In the genomic region with DNA sequence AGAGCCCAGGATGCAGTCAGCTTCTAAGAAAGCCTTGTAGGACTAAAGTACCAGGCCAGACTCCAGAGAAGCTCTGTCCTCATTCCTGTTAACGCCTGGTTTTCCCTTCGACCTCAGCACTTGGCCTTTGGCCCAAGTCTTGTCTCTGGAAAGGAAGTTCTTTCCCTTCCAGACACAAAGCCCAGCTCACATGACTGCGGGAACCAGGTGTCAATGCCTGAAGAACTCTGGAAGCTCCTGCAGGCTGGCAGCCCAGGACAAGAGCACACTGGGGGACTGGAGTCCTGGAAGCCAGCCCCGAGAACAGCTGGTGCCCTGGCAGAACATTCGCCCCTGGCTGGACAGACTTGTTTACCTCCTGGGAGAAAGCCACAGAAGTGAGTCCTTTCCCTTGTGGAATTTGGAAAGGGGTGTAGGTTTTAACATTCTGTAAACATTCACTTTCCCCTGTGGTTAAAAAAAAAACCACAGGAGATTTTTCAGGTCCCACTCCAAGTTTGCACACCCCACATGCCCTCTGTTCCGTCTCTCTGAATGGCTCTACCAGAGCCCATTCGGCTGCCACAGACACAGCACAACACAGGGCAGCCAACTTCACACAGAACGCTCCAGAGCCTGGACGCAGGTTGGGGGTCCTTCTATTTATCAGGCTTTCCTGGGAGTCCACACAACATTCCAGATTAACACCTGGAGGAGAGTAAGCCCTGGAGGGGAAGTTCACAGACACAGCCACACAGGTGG, we compare ENCODE assay signal across 1 cellular context.
TF ChIP-seq lines count a peak whose summit lies in the region.

No MANE protein-coding gene starts in this region.

TF ChIP-seq in liver, 16 proteins besides CTCF, POLR2A, EP300 and RAD21 (continued from another document):
- TF ChIP-seq, protein P1, sequence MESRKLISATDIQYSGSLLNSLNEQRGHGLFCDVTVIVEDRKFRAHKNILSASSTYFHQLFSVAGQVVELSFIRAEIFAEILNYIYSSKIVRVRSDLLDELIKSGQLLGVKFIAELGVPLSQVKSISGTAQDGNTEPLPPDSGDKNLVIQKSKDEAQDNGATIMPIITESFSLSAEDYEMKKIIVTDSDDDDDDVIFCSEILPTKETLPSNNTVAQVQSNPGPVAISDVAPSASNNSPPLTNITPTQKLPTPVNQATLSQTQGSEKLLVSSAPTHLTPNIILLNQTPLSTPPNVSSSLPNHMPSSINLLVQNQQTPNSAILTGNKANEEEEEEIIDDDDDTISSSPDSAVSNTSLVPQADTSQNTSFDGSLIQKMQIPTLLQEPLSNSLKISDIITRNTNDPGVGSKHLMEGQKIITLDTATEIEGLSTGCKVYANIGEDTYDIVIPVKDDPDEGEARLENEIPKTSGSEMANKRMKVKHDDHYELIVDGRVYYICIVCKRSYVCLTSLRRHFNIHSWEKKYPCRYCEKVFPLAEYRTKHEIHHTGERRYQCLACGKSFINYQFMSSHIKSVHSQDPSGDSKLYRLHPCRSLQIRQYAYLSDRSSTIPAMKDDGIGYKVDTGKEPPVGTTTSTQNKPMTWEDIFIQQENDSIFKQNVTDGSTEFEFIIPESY (IDR thresholded peaks at IDR 0.05), result peak; percentile 65
